In genomic region chr3:104460477-104461406, GRCh38 we compare ENCODE assay signal across 9 cellular contexts.
DNase-seq lines count a peak whose midpoint lies in the region; ATAC-seq, FAIRE-seq and TF ChIP-seq lines count a peak whose summit lies in the region.
"Had no signal": no experiment of that assay in that cellular context is flagged by ENCODE, and none has a peak within 500 bp of the region (broad histone marks: within the 10 kb centered on the region; RNA-seq: fewer than 3 reads in every experiment).

No MANE protein-coding gene starts in this region.

- no peaks in the 10 kb centered on the region for H3K36me3 ChIP-seq in HUES64 (ENCODE audit: insufficient read depth, low read length)

- no peak overlapping the region for H3K9ac ChIP-seq in HUES64 (ENCODE audit: low read depth, low read length)

- TF ChIP-seq CTCF in epithelial cell of proximal tubule (conservative IDR thresholded peaks at IDR 0.05; ENCODE audit: low read depth, low read length) = peak; percentile 74

- peaks cover 13% of the 10 kb centered on the region; the same call in 1 of the 2 replicates for H3K4me1 ChIP-seq in HUES64 (ENCODE audit: insufficient read depth, low read length)

- no peaks in the 10 kb centered on the region for H3K27me3 ChIP-seq in HUES64 (ENCODE audit: insufficient read depth, low read length)

- H3K27ac ChIP-seq in HUES64 (ENCODE audit: low read depth, low read length) = 0 out of 2 replicates have a peak overlapping the region, but pooled peaks have one; percentile 3

- no peak for FAIRE-seq in GM12892 (lab: Jason Lieb, UNC)

- H3K9me3 ChIP-seq in HUES64 (ENCODE audit: insufficient read depth, low read depth, low read length) = peaks cover 5% of the 10 kb centered on the region; the same call in 1 of the 2 replicates

- DNase-seq in epithelial cell of proximal tubule (ENCODE audit: low read depth) (peak; percentile 44), pons (ENCODE audit: low spot score) (peak; percentile 86), cerebellum (ENCODE audit: low spot score) (no peak), GM12892 (ENCODE audit: insufficient read length) (no peak), CD1c-positive myeloid dendritic cell (ENCODE audit: extremely low spot score) (no peak)
- no peak for DNase-seq in activated CD4-positive, alpha-beta T cell treated with anti-CD3 and anti-CD28 coated beads for 4 hours
- DNase-seq: right cardiac atrium had no signal

- 59% methylated on average over 1 of the region's 1 CpG for WGBS in HUES64

- H3K4me3 ChIP-seq in HUES64 (ENCODE audit: low read length) = no peak overlapping the region
- H3K4me3 ChIP-seq in epithelial cell of proximal tubule (ENCODE audit: low read depth, low read length) = no peak overlapping the region

- ATAC-seq in GM18909 (IDR thresholded peaks at IDR 0.05; ENCODE audit: poor library complexity, unreplicated experiment) = peak; percentile 78

- TF ChIP-seq POLR2A in GM12892 (IDR thresholded peaks at IDR 0.05; ENCODE audit: low read depth, low read length) = no peak

Comparison
In these comparisons a context has a peak if more than half of its experiments do, and no peak if none do; other contexts are left out.
1. DNase-seq: peak in epithelial cell of proximal tubule (single experiment) and pons (single experiment); none in cerebellum (single experiment), GM12892 (single experiment), activated CD4-positive, alpha-beta T cell treated with anti-CD3 and anti-CD28 coated beads for 4 hours (0 of 2) and CD1c-positive myeloid dendritic cell (single experiment).